8 cellular contexts compared by ENCODE assay signal in genomic region chr7:87220026-87220733, GRCh38. TPM values are rescaled to one million over a fixed set of nuclear protein-coding genes. Genes with fewer than 3 reads are reported as not detected.
DNase-seq lines count a peak whose midpoint lies in the region; ATAC-seq and TF ChIP-seq lines count a peak whose summit lies in the region.

No MANE protein-coding gene starts in this region.

- no peaks in the 10 kb centered on the region for H3K27me3 ChIP-seq in suprapubic skin

- TF ChIP-seq CTCF in suprapubic skin (IDR thresholded peaks at IDR 0.05) = no peak

- peaks cover 6% of the 10 kb centered on the region for H3K27me3 Mint-ChIP-seq in activated naive CD4-positive, alpha-beta T cell treated with anti-CD3 and anti-CD28 coated beads for 36 hours (ENCODE audit: low read depth)

- CTCF ChIA-PET in activated naive CD4-positive, alpha-beta T cell treated with anti-CD3 and anti-CD28 coated beads for 36 hours (lab: Charles Lee) = interaction anchor here (0.7 to 2.0 kb wide), 6 partner anchors 16 to 196 kb away, joined by 3 to 6 read pairs (median 3); no protein-coding TSS in a partner anchor

- no peak for TF ChIP-seq EP300 in suprapubic skin (IDR thresholded peaks at IDR 0.05)

- peaks cover 26% of the 10 kb centered on the region for H3K36me3 Mint-ChIP-seq in activated naive CD4-positive, alpha-beta T cell treated with anti-CD3 and anti-CD28 coated beads for 36 hours (ENCODE audit: low read depth)

- H3K27ac Mint-ChIP-seq in activated naive CD4-positive, alpha-beta T cell treated with anti-CD3 and anti-CD28 coated beads for 36 hours = peak overlapping the region; percentile 97

- under 1% methylated on average over 57 of the region's 75 CpGs for WGBS in suprapubic skin

- no peaks in the 10 kb centered on the region for H3K9me3 ChIP-seq in suprapubic skin

- DNase-seq in DMS79 treated with DMSO at 0.1 percent for 48 hours (lab: John Stamatoyannopoulos, UW) = peak; percentile 51
- peak; percentile 69 for DNase-seq in KBM-7
- DNase-seq in activated naive CD4-positive, alpha-beta T cell treated with anti-CD3 and anti-CD28 coated beads for 36 hours = peak; percentile 85
- DNase-seq in germinal center (ENCODE audit: low spot score) = peak; percentile 90
- DNase-seq in occipital lobe (lab: John Stamatoyannopoulos, UW) = peak; percentile 77
- peak; percentile 89 for DNase-seq in suprapubic skin (ENCODE audit: low spot score in 2 of 2)

- peaks cover 34% of the 10 kb centered on the region for H3K4me1 ChIP-seq in suprapubic skin

- H3K4me1 Mint-ChIP-seq in activated naive CD4-positive, alpha-beta T cell treated with anti-CD3 and anti-CD28 coated beads for 36 hours (ENCODE audit: low read depth) = peaks cover 23% of the 10 kb centered on the region

- H3K4me3 ChIP-seq in suprapubic skin = peak overlapping the region; percentile 67

- H3K4me3 Mint-ChIP-seq in activated naive CD4-positive, alpha-beta T cell treated with anti-CD3 and anti-CD28 coated beads for 36 hours = peak overlapping the region; percentile 98

- peak overlapping the region; percentile 80 for H3K27ac ChIP-seq in suprapubic skin

- intact Hi-C loops in activated naive CD4-positive, alpha-beta T cell treated with anti-CD3 and anti-CD28 coated beads for 36 hours (cut with micrococcal nuclease) = loop anchor here (1.0 kb wide), 2 partner anchors 125 to 161 kb away; partner anchors contain the start of genes CROT and ELAPOR2

- ATAC-seq in GM21717 (IDR thresholded peaks at IDR 0.05; ENCODE audit: unreplicated experiment) = peak; percentile 35

- H3K9me3 Mint-ChIP-seq in activated naive CD4-positive, alpha-beta T cell treated with anti-CD3 and anti-CD28 coated beads for 36 hours = no peaks in the 10 kb centered on the region

- in situ Hi-C loops in KBM-7 (cut with MboI; ENCODE audit: low pct_unique_long_range_greater_than_20kb, low sequenced_read_pairs) = no loop called here

- TF ChIP-seq POLR2A in Raji (IDR thresholded peaks at IDR 0.05; ENCODE audit: insufficient read depth, low read depth, low read length) (peak; percentile 96), suprapubic skin (IDR thresholded peaks at IDR 0.05) (peak; percentile 43 to 75)

- no peaks in the 10 kb centered on the region for H3K36me3 ChIP-seq in suprapubic skin

RNA-seq across cellular contexts. Expression of gene TMEM243, which starts 0.6 kb away (rescaled TPM):
- total RNA-seq in activated naive CD4-positive, alpha-beta T cell treated with anti-CD3 and anti-CD28 coated beads for 36 hours = 10 to 100 TPM; 50.4 to 53.1 TPM
- total RNA-seq in occipital lobe = 7.3 TPM
- 10 to 100 TPM; 27.7 to 76.0 (median 39.2) TPM for total RNA-seq in suprapubic skin

Comparison
In these comparisons a context has a peak if more than half of its experiments do, and no peak if none do; other contexts are left out.
1. Peak in every context shown above with its lines: DNase-seq, ATAC-seq, H3K4me3 ChIP-seq and H3K27ac ChIP-seq.